1 cellular context compared by ENCODE assay signal in the genomic region with DNA sequence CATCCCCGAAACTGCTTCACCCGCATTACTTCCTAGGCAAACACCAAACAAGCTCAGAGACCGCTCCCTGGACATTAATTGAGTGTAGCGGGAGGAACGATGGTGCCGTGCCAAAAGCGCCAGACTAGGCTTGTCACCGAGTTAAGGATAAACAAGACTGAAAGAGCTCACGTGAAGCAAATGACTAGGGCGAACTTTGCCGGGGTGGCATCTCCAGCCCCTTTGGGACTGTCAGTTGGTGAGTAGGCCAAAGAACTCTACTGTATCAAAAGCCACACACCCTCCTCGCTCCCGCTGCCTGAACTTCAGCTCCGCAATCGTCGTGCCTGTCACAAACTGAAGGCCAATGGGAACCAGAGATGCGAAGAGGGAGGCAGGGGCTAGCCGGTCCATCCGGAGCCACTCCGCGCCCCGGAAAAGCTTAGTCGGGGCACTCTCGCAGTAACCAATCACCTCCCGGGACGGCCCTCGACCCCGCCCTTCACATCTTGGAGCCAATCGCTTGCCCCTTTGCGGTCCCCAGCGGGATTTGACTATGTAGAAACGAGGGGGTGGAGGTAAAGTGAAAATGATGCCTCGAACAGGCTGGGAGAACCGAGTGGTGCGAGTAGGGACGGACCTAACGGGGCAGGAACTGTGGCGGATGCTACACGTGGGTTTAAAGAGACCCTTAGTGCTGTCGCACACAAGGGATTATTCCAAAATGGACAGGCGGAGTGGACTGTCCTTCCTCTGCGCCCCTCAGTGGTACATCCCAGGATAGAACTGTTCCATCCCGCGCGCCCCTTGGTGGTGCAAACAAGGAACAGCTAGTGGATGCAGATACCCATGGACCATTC.
TF ChIP-seq lines count a peak whose summit lies in the region.

No MANE protein-coding gene starts in this region.

TF ChIP-seq in SK-N-SH, 30 proteins besides CTCF, POLR2A, EP300 and RAD21 (continued from another document):
- TF ChIP-seq REST (IDR thresholded peaks at IDR 0.05; ENCODE audit: low read depth, low read length) (no peak), PBX3 (IDR thresholded peaks at IDR 0.05) (peak; percentile 94), MXI1 (IDR thresholded peaks at IDR 0.05; ENCODE audit: low read depth, low read length) (peak; percentile 71), YY1 (IDR thresholded peaks at IDR 0.05; ENCODE audit: low read depth) (no peak), JUND (IDR thresholded peaks at IDR 0.05) (no peak), RCOR1 (IDR thresholded peaks at IDR 0.05; ENCODE audit: low read length) (no peak), POLR2AphosphoS5 (IDR thresholded peaks at IDR 0.05; ENCODE audit: low read depth, low read length) (peak; percentile 38; the same call in 1 of the 2 replicates), MAX (IDR thresholded peaks at IDR 0.05; ENCODE audit: low read depth) (no peak), TEAD4 (IDR thresholded peaks at IDR 0.05; ENCODE audit: borderline replicate concordance, insufficient read depth) (no peak), CHD2 (IDR thresholded peaks at IDR 0.05; ENCODE audit: low read length, partially characterized antibody) (peak; percentile 82), NRF1 (IDR thresholded peaks at IDR 0.05; ENCODE audit: low read depth, low read length) (no peak), FOSL2 (IDR thresholded peaks at IDR 0.05; ENCODE audit: borderline replicate concordance, low read depth) (no peak), TAF1 (IDR thresholded peaks at IDR 0.05; ENCODE audit: borderline replicate concordance, low read depth, low read length) (peak; percentile 59; the same call in 1 of the 2 replicates), RFX5 (IDR thresholded peaks at IDR 0.05; ENCODE audit: low read length) (no peak), SIN3A (IDR thresholded peaks at IDR 0.05; ENCODE audit: borderline replicate concordance, low read depth, low read length) (no peak)
- TF ChIP-seq, protein P1, sequence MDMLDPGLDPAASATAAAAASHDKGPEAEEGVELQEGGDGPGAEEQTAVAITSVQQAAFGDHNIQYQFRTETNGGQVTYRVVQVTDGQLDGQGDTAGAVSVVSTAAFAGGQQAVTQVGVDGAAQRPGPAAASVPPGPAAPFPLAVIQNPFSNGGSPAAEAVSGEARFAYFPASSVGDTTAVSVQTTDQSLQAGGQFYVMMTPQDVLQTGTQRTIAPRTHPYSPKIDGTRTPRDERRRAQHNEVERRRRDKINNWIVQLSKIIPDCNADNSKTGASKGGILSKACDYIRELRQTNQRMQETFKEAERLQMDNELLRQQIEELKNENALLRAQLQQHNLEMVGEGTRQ (IDR thresholded peaks at IDR 0.05; ENCODE audit: borderline replicate concordance, low read depth, low read length), result no peak
- TF ChIP-seq, protein P2, sequence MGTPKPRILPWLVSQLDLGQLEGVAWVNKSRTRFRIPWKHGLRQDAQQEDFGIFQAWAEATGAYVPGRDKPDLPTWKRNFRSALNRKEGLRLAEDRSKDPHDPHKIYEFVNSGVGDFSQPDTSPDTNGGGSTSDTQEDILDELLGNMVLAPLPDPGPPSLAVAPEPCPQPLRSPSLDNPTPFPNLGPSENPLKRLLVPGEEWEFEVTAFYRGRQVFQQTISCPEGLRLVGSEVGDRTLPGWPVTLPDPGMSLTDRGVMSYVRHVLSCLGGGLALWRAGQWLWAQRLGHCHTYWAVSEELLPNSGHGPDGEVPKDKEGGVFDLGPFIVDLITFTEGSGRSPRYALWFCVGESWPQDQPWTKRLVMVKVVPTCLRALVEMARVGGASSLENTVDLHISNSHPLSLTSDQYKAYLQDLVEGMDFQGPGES (IDR thresholded peaks at IDR 0.05; ENCODE audit: low read depth, low read length), result no peak
TF ChIP-seq in SK-N-SH: peak in this region for 7.
